Comparison of ENCODE assay signal across 13 cellular contexts in the genomic region with DNA sequence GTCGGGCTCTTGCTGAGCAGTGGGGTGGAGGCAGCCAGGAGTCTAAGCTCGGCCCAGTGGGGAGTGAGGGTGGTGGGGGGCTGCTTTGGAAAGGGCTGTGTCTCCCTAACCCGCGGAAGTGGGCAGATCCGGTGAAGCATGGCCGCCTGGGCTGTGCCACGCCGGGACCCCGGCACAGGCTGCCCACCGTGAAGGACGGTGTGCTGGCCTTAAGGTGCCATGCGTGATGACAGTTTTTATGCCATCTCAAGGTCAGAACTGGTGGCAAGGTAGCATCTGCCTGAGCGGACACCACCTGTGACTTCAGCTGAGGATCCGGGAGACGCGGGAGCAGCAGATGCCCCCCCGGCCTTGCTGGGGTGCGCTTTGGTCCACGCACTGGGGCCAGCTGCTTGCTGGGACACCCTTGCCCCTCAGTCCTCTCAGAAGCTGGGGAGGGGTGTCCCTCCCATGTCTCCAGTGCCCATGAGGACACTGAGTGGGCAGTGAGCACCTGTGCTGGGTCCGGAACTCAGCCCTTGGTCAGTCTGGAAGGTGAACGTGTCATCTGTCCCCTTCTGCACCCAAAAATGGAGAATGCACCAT. TPM values are rescaled to one million over a fixed set of nuclear protein-coding genes. Genes with fewer than 3 reads are reported as not detected.
DNase-seq lines count a peak whose midpoint lies in the region; ATAC-seq and TF ChIP-seq lines count a peak whose summit lies in the region.
"Had no signal": no experiment of that assay in that cellular context is flagged by ENCODE, and none has a peak within 500 bp of the region (broad histone marks: within the 10 kb centered on the region; RNA-seq: fewer than 3 reads in every experiment).

No MANE protein-coding gene starts in this region.

- TF ChIP-seq EP300 in sigmoid colon (IDR thresholded peaks at IDR 0.05): no peak
- no peak for TF ChIP-seq EP300 in stomach (IDR thresholded peaks at IDR 0.05)

- intact Hi-C loops in activated CD4-positive, alpha-beta T cell treated with anti-CD3 and anti-CD28 coated beads, Interleukin-2, amount 10 ng/mL, durations not matched to agents 24 days and 14 days (cut with micrococcal nuclease): loop anchor here (5.0 to 10.0 kb wide), 3 partner anchors 37 to 161 kb away; partner anchors contain the start of genes CCDC127 and SDHA
- intact Hi-C loops in dendritic cell treated with granulocyte-macrophage colony-stimulating factor and Interleukin-4, amounts not matched to agents 40 ng/mL and 50 ng/mL, for 4 days (cut with micrococcal nuclease): no loop called here
- intact Hi-C loops in sigmoid colon (cut with DNase I) (no loop called here), stomach (cut with DNase I; ENCODE audit: low total_unique reads) (no loop called here)

- H2BK15ac ChIP-seq in mesendoderm (replicated peaks; ENCODE audit: low read depth): no peak overlapping the region

- CTCF ChIA-PET in RWPE1 (lab: Yijun Ruan, JAX): interaction anchor here (0.6 to 1.2 kb wide), 2 partner anchors 31 to 46 kb away, joined by 3 read pairs; no protein-coding TSS in a partner anchor

- peak overlapping the region; percentile 95 for H3K27ac Mint-ChIP-seq in activated CD4-positive, alpha-beta T cell treated with anti-CD3 and anti-CD28 coated beads, Interleukin-2, amount 10 ng/mL, durations not matched to agents 24 days and 14 days
- peak overlapping the region; percentile 88 for H3K27ac Mint-ChIP-seq in dendritic cell treated with granulocyte-macrophage colony-stimulating factor and Interleukin-4, amounts not matched to agents 40 ng/mL and 50 ng/mL, for 4 days

- no peak overlapping the region for H3K4me3 ChIP-seq in sigmoid colon
- no peak overlapping the region for H3K4me3 ChIP-seq in mesendoderm (ENCODE audit: low read length)
- H3K4me3 ChIP-seq in stomach: no peak overlapping the region

- H3K4me2 ChIP-seq in mesendoderm (ENCODE audit: low read length): no peak overlapping the region

- no peaks in the 10 kb centered on the region for H3K9me3 ChIP-seq in sigmoid colon
- no peaks in the 10 kb centered on the region for H3K9me3 ChIP-seq in stomach

- no peak overlapping the region for H4K5ac ChIP-seq in mesendoderm (ENCODE audit: low read length)

- peaks cover 0 to 14% (median 13%) of the 10 kb centered on the region in 4 donors for H3K4me1 ChIP-seq in sigmoid colon
- no peaks in the 10 kb centered on the region for H3K4me1 ChIP-seq in mesendoderm (ENCODE audit: control insufficient read depth, low read depth, low read length)
- H3K4me1 ChIP-seq in stomach: peaks cover 12 to 23% (median 15%) of the 10 kb centered on the region in 4 donors

- no peak overlapping the region for H3K4me3 Mint-ChIP-seq in activated CD4-positive, alpha-beta T cell treated with anti-CD3 and anti-CD28 coated beads, Interleukin-2, amount 10 ng/mL, durations not matched to agents 24 days and 14 days
- no peak overlapping the region for H3K4me3 Mint-ChIP-seq in dendritic cell treated with granulocyte-macrophage colony-stimulating factor and Interleukin-4, amounts not matched to agents 40 ng/mL and 50 ng/mL, for 4 days

- DNase-seq in activated CD4-positive, alpha-beta T cell treated with anti-CD3 and anti-CD28 coated beads, Interleukin-2, amount 10 ng/mL, durations not matched to agents 24 days and 14 days: peak; percentile 56
- DNase-seq in activated CD4-positive, alpha-beta T cell treated with anti-CD3 and anti-CD28 coated beads, Interleukin-2, amount 50 U/mL, for 1 hour: no peak
- no peak for DNase-seq in RWPE1 (ENCODE audit: low spot score)
- DNase-seq in sigmoid colon: peak; percentile 55
- no peak for DNase-seq in mesendoderm
- no peak for DNase-seq in stomach
- DNase-seq: DMS79; kidney glomerular epithelial cell; nucleus accumbens; stimulated activated CD4-positive, alpha-beta T cell treated with anti-CD3 and anti-CD28 coated beads, Interleukin-1b, Interleukin-23, amount 100 ng/mL, for 48 hours; substantia nigra had no signal

- H2AK5ac ChIP-seq in mesendoderm (ENCODE audit: low read length): no peak overlapping the region

- 88 to 92% methylated on average over 21 of the region's 21 CpGs for WGBS in sigmoid colon, 2 donors
- WGBS in mesendoderm (ENCODE audit: extremely low coverage, insufficient coverage, low lambda C conversion rate): no CpG with 5 or more reads among the region's 21 CpGs
- WGBS in stomach, 5 donors: 92 to 93% (median 93%) methylated on average over 18 to 21 of the region's 21 CpGs

- H3K36me3 Mint-ChIP-seq in activated CD4-positive, alpha-beta T cell treated with anti-CD3 and anti-CD28 coated beads, Interleukin-2, amount 10 ng/mL, durations not matched to agents 24 days and 14 days (ENCODE audit: low read depth): peaks cover 19% of the 10 kb centered on the region
- peaks cover 82% of the 10 kb centered on the region for H3K36me3 Mint-ChIP-seq in dendritic cell treated with granulocyte-macrophage colony-stimulating factor and Interleukin-4, amounts not matched to agents 40 ng/mL and 50 ng/mL, for 4 days (ENCODE audit: low read depth)

- no peak overlapping the region for H3K9ac ChIP-seq in mesendoderm (ENCODE audit: low read length)

- H3K23ac ChIP-seq in mesendoderm (ENCODE audit: low read length): no peak overlapping the region

- H3K27me3 Mint-ChIP-seq in activated CD4-positive, alpha-beta T cell treated with anti-CD3 and anti-CD28 coated beads, Interleukin-2, amount 10 ng/mL, durations not matched to agents 24 days and 14 days: no peaks in the 10 kb centered on the region
- H3K27me3 Mint-ChIP-seq in dendritic cell treated with granulocyte-macrophage colony-stimulating factor and Interleukin-4, amounts not matched to agents 40 ng/mL and 50 ng/mL, for 4 days: no peaks in the 10 kb centered on the region

- no peaks in the 10 kb centered on the region for H3K79me1 ChIP-seq in mesendoderm (ENCODE audit: low read length)

- peaks cover 54% of the 10 kb centered on the region for H3K4me1 Mint-ChIP-seq in activated CD4-positive, alpha-beta T cell treated with anti-CD3 and anti-CD28 coated beads, Interleukin-2, amount 10 ng/mL, durations not matched to agents 24 days and 14 days
- peaks cover 82% of the 10 kb centered on the region for H3K4me1 Mint-ChIP-seq in dendritic cell treated with granulocyte-macrophage colony-stimulating factor and Interleukin-4, amounts not matched to agents 40 ng/mL and 50 ng/mL, for 4 days (ENCODE audit: low read depth)

- no peak for ATAC-seq in HG02623 (IDR thresholded peaks at IDR 0.05; ENCODE audit: unreplicated experiment)

- no peaks in the 10 kb centered on the region for H3K36me3 ChIP-seq in sigmoid colon
- H3K36me3 ChIP-seq in mesendoderm (ENCODE audit: control insufficient read depth, insufficient read depth, low read length): no peaks in the 10 kb centered on the region
- H3K36me3 ChIP-seq in stomach: no peaks in the 10 kb centered on the region

- no peaks in the 10 kb centered on the region for H3K9me3 Mint-ChIP-seq in activated CD4-positive, alpha-beta T cell treated with anti-CD3 and anti-CD28 coated beads, Interleukin-2, amount 10 ng/mL, durations not matched to agents 24 days and 14 days
- no peaks in the 10 kb centered on the region for H3K9me3 Mint-ChIP-seq in dendritic cell treated with granulocyte-macrophage colony-stimulating factor and Interleukin-4, amounts not matched to agents 40 ng/mL and 50 ng/mL, for 4 days

- H4K8ac ChIP-seq in mesendoderm (ENCODE audit: low read depth, low read length): no peak overlapping the region

- H3K27ac ChIP-seq in RWPE1: peak overlapping the region; percentile 75
- no peak overlapping the region for H3K27ac ChIP-seq in sigmoid colon
- H3K27ac ChIP-seq in mesendoderm (ENCODE audit: low read depth, low read length): no peak overlapping the region
- H3K27ac ChIP-seq in stomach: no peak overlapping the region

- H3K79me2 ChIP-seq in mesendoderm (ENCODE audit: control insufficient read depth, insufficient read depth, low read length): no peaks in the 10 kb centered on the region

- TF ChIP-seq POLR2A in sigmoid colon (IDR thresholded peaks at IDR 0.05) (no peak), stomach (IDR thresholded peaks at IDR 0.05) (no peak)

- H3K4ac ChIP-seq in mesendoderm (ENCODE audit: low read depth, low read length): no peak overlapping the region

- TF ChIP-seq CTCF in RWPE1 (conservative IDR thresholded peaks at IDR 0.05; ENCODE audit: low read depth) (no peak), sigmoid colon (IDR thresholded peaks at IDR 0.05) (no peak), stomach (IDR thresholded peaks at IDR 0.05) (no peak)

- no peak overlapping the region for H3K56ac ChIP-seq in mesendoderm (ENCODE audit: low read length)

- H2BK5ac ChIP-seq in mesendoderm (ENCODE audit: low read length): no peak overlapping the region

- POLR2A ChIA-PET in RWPE1 (lab: Yijun Ruan, JAX; ENCODE audit: low non-redundant PET): no interaction called here

- no peak overlapping the region for H3K18ac ChIP-seq in mesendoderm (ENCODE audit: low read length)

- no peak overlapping the region for H2BK120ac ChIP-seq in mesendoderm (ENCODE audit: low read depth, low read length)

- H3K27me3 ChIP-seq in sigmoid colon (peaks cover 0 to 18% (median 15%) of the 10 kb centered on the region in 3 donors), mesendoderm (ENCODE audit: insufficient read depth, low read length, poor library complexity) (peaks cover 2% of the 10 kb centered on the region), stomach (peaks cover 0 to 47% (median 23%) of the 10 kb centered on the region in 3 donors)

RNA-seq across cellular contexts. Expression of gene AHRR, which starts 53.9 kb away (rescaled TPM):
- total RNA-seq in activated CD4-positive, alpha-beta T cell treated with anti-CD3 and anti-CD28 coated beads, Interleukin-2, amount 10 ng/mL, durations not matched to agents 24 days and 14 days: 25.8 and 26.0 TPM in 2 replicates
- total RNA-seq in sigmoid colon: 1 to 10 TPM in 1 of 4 donors, under 1 TPM in 2, not detected in 1; under 0.01 to 1.4 (median 0.68) TPM
- polyA plus RNA-seq in sigmoid colon: 1 to 10 TPM in 2 of 3 donors, under 1 TPM in 1; 0.85 to 1.8 (median 1.2) TPM
- 0.17 TPM for polyA plus RNA-seq in mesendoderm (2013, experiment 1 of 2)
- polyA plus RNA-seq in mesendoderm (2013, experiment 2 of 2): 0.22 TPM
- 10 to 100 TPM in 1 of 5 donors, 1 to 10 TPM in 2, under 1 TPM in 1, not detected in 1; 0.92 to 47.8 (median 1.3) TPM for total RNA-seq in stomach
- 1 to 10 TPM in 1 of 3 donors, under 1 TPM in 2; 0.63 to 1.1 (median 0.93) TPM for polyA plus RNA-seq in stomach

Comparison
In these comparisons a context has a peak if more than half of its experiments do, and no peak if none do; other contexts are left out.
1. DNase-seq: peak in activated CD4-positive, alpha-beta T cell treated with anti-CD3 and anti-CD28 coated beads, Interleukin-2, amount 10 ng/mL, durations not matched to agents 24 days and 14 days (single experiment) and sigmoid colon (single experiment); none in activated CD4-positive, alpha-beta T cell treated with anti-CD3 and anti-CD28 coated beads, Interleukin-2, amount 50 U/mL, for 1 hour (single experiment), RWPE1 (single experiment), mesendoderm (single experiment) and stomach (single experiment).